Comparison of ENCODE assay signal across 8 cellular contexts in the genomic region with DNA sequence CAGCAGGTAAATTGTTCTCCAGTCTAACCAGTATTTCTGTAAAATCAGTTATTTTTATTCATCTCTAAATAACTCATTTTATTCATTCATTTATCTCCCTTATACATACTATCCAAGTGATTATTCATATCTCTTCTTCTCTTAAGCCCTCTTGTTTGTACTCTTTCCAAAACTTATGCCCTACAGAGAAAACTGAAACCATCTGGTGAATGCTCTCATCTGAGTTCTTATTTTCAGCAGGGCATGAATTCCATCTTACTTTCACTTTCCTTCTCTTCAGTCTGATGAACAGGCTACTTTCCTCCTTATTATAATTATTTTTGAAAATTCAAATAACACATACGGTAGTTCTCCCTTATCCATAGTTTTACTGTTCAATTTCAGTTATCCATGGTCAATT.
DNase-seq lines count a peak whose midpoint lies in the region; ATAC-seq and TF ChIP-seq lines count a peak whose summit lies in the region.

No MANE protein-coding gene starts in this region.

- no peaks in the 10 kb centered on the region for H3F3A ChIP-seq in PC-3 (ENCODE audit: low read length, unreplicated experiment)

- no peaks in the 10 kb centered on the region for H4K20me1 ChIP-seq in Karpas-422 (ENCODE audit: insufficient read depth, low read depth, low read length)
- H4K20me1 ChIP-seq in PC-3 (ENCODE audit: low read length), result no peaks in the 10 kb centered on the region

- CTCF ChIA-PET in WTC11 (lab: Charles Lee) (no interaction called here), PC-3 (lab: Charles Lee) (no interaction called here), RWPE1 (lab: Yijun Ruan, JAX) (interaction anchor here (0.6 kb wide), 1 partner anchor 523 kb away, joined by 3 read pairs; no protein-coding TSS in a partner anchor)

- no peak overlapping the region for H3K4me3 ChIP-seq in Karpas-422 (ENCODE audit: low read length)
- no peak overlapping the region for H3K4me3 ChIP-seq in fibroblast of the aortic adventitia (ENCODE audit: low read depth, low read length)
- no peak overlapping the region for H3K4me3 ChIP-seq in PC-3 (ENCODE audit: low read length)

- H3K79me2 ChIP-seq in Karpas-422 (ENCODE audit: low read length) (no peaks in the 10 kb centered on the region), PC-3 (ENCODE audit: low read length) (no peaks in the 10 kb centered on the region)

- no peaks in the 10 kb centered on the region for H3K27me3 Mint-ChIP-seq in WTC11 (ENCODE audit: low read depth)

- H3K27me3 ChIP-seq in Karpas-422 (ENCODE audit: low read length), result no peaks in the 10 kb centered on the region
- H3K27me3 ChIP-seq in PC-3 (ENCODE audit: low read length), result no peaks in the 10 kb centered on the region

- BruUV-seq in PC-3 (replicated peaks; lab: Mats Ljungman, UMichigan), result no TSS peak

- H3K36me3 ChIP-seq in Karpas-422 (ENCODE audit: insufficient read depth, low read length), result no peaks in the 10 kb centered on the region
- no peaks in the 10 kb centered on the region for H3K36me3 ChIP-seq in PC-3 (ENCODE audit: low read depth, low read length)

- POLR2A ChIA-PET in WTC11 (lab: Charles Lee) (no interaction called here), PC-3 (lab: Charles Lee; ENCODE audit: unreplicated experiment) (no interaction called here), RWPE1 (lab: Yijun Ruan, JAX; ENCODE audit: low non-redundant PET) (no interaction called here)

- H3K27ac ChIP-seq in Karpas-422 (ENCODE audit: low read length), result no peak overlapping the region
- no peak overlapping the region for H3K27ac ChIP-seq in PC-3 (ENCODE audit: low read length)
- no peak overlapping the region for H3K27ac ChIP-seq in RWPE1

- H3K9me3 Mint-ChIP-seq in WTC11, result no peaks in the 10 kb centered on the region

- H3K4me1 ChIP-seq in Karpas-422 (ENCODE audit: low read length) (no peaks in the 10 kb centered on the region), PC-3 (ENCODE audit: insufficient read depth, low read length) (no peaks in the 10 kb centered on the region)

- H3K27ac Mint-ChIP-seq in WTC11, result no peak overlapping the region

- H3K36me3 Mint-ChIP-seq in WTC11, result peaks cover 8% of the 10 kb centered on the region

- H3K9ac ChIP-seq in Karpas-422 (ENCODE audit: low read length) (no peak overlapping the region), PC-3 (ENCODE audit: low read length) (no peak overlapping the region)

- H3K4me2 ChIP-seq in Karpas-422 (ENCODE audit: low read depth, low read length, poor library complexity, severe bottlenecking) (peak overlapping the region; percentile 21), PC-3 (ENCODE audit: low read length) (no peak overlapping the region)

- DNase-seq in AG09319 (ENCODE audit: extremely low read depth, low read depth) (peak; percentile 22), Karpas-422 (no peak), fibroblast of the aortic adventitia (ENCODE audit: low read depth) (peak; percentile 66), WTC11 (ENCODE audit: low spot score) (no peak), SK-N-DZ (ENCODE audit: low spot score) (no peak), PC-3 (no peak), RWPE1 (ENCODE audit: low spot score) (no peak)

- TF ChIP-seq CTCF in AG09319 (IDR thresholded peaks at IDR 0.05; ENCODE audit: low read depth, low read length) (no peak), fibroblast of the aortic adventitia (IDR thresholded peaks at IDR 0.05; ENCODE audit: insufficient read depth, low read length) (no peak), WTC11 (IDR thresholded peaks at IDR 0.05) (no peak), PC-3 (conservative IDR thresholded peaks at IDR 0.05; ENCODE audit: low read depth, low read length) (no peak), RWPE1 (conservative IDR thresholded peaks at IDR 0.05; ENCODE audit: low read depth) (no peak)

- ATAC-seq in GM19463 (IDR thresholded peaks at IDR 0.05; ENCODE audit: unreplicated experiment) (peak; percentile 68), WTC11 (no peak), PC-3 (no peak)

- intact Hi-C loops in PC-3 (cut with micrococcal nuclease), result no loop called here

- H3K9me2 ChIP-seq in Karpas-422 (replicated peaks; ENCODE audit: insufficient read depth, low read length) (no peaks in the 10 kb centered on the region), PC-3 (replicated peaks; ENCODE audit: low read length) (no peaks in the 10 kb centered on the region)

- no peak overlapping the region for H3K4me3 Mint-ChIP-seq in WTC11

- H3K9me3 ChIP-seq in Karpas-422 (ENCODE audit: low read length) (no peaks in the 10 kb centered on the region), PC-3 (ENCODE audit: low read length) (no peaks in the 10 kb centered on the region)

- no peak overlapping the region for H2AFZ ChIP-seq in Karpas-422 (ENCODE audit: low read length)
- no peak overlapping the region for H2AFZ ChIP-seq in PC-3 (ENCODE audit: low read length)

- no peaks in the 10 kb centered on the region for H3K4me1 Mint-ChIP-seq in WTC11

TF ChIP-seq in WTC11, 78 proteins besides CTCF, POLR2A, EP300 and RAD21:
- TF ChIP-seq KAT7 (CRISPR knock-in tag; IDR thresholded peaks at IDR 0.05; ENCODE audit: borderline replicate concordance), result no peak
- no peak for TF ChIP-seq MYBL2 (CRISPR knock-in tag; IDR thresholded peaks at IDR 0.05)
- TF ChIP-seq PRRX2 (CRISPR knock-in tag; IDR thresholded peaks at IDR 0.05), result no peak
- TF ChIP-seq, protein P1, sequence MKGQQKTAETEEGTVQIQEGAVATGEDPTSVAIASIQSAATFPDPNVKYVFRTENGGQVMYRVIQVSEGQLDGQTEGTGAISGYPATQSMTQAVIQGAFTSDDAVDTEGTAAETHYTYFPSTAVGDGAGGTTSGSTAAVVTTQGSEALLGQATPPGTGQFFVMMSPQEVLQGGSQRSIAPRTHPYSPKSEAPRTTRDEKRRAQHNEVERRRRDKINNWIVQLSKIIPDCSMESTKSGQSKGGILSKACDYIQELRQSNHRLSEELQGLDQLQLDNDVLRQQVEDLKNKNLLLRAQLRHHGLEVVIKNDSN (CRISPR knock-in tag; IDR thresholded peaks at IDR 0.05), result no peak
- TF ChIP-seq RELA (CRISPR knock-in tag; IDR thresholded peaks at IDR 0.05; ENCODE audit: borderline replicate concordance), result no peak

Comparison
In these comparisons a context has a peak if more than half of its experiments do, and no peak if none do; other contexts are left out.
1. DNase-seq: peak in AG09319 (single experiment) and fibroblast of the aortic adventitia (single experiment); none in Karpas-422 (single experiment), WTC11 (single experiment), SK-N-DZ (single experiment), PC-3 (single experiment) and RWPE1 (single experiment).